11 cellular contexts compared by ENCODE assay signal in genomic region chr15:30173041-30173608, GRCh38. TPM values are rescaled to one million over a fixed set of nuclear protein-coding genes. Genes with fewer than 3 reads are reported as not detected.
A peak's percentile ranks its signal among the peaks of the same experiment; 100 is the strongest.
DNase-seq lines count a peak whose midpoint lies in the region; ATAC-seq and TF ChIP-seq lines count a peak whose summit lies in the region.
"Not testable (repeated sequence)": the region's sequence is repeated elsewhere in the genome, so short reads cannot be mapped to it uniquely, and the experiment has no call there.
"Had no signal": no experiment of that assay in that cellular context is flagged by ENCODE, and none has a peak within 500 bp of the region (broad histone marks: within the 10 kb centered on the region; RNA-seq: fewer than 3 reads in every experiment).

No MANE protein-coding gene starts in this region.

- H3K9me3 Mint-ChIP-seq in CD14-positive monocyte, endodermal cell: not testable (repeated sequence)

- not testable (repeated sequence) for H2AK5ac ChIP-seq in mesenchymal stem cell (ENCODE audit: low read length, severe bottlenecking)

- not testable (repeated sequence) for H2BK5ac ChIP-seq in mesenchymal stem cell (ENCODE audit: low read depth, low read length, poor library complexity, severe bottlenecking)

- H3K4ac ChIP-seq in mesenchymal stem cell (ENCODE audit: low read depth in 1 of 2, low read length in 2 of 2) = not testable (repeated sequence)

- H3K4me3 ChIP-seq in endodermal cell (ENCODE audit: low read length); mesenchymal stem cell (ENCODE audit: insufficient read depth in 1 of 2, low read depth in 1 of 2, low read length in 2 of 2): not testable (repeated sequence)

- not testable (repeated sequence) for H2AFZ ChIP-seq in mesenchymal stem cell (ENCODE audit: low read depth, low read length)

- not testable (repeated sequence) for H2BK15ac ChIP-seq in mesenchymal stem cell (ENCODE audit: low read depth, poor library complexity, severe bottlenecking)

- H3K79me1 ChIP-seq in mesenchymal stem cell (replicated peaks; ENCODE audit: low read length, poor library complexity, severe bottlenecking) = not testable (repeated sequence)

- not testable (repeated sequence) for H3K27me3 ChIP-seq in endodermal cell (ENCODE audit: control insufficient read depth, insufficient read depth, low read length, poor library complexity, severe bottlenecking); mesenchymal stem cell (ENCODE audit: control insufficient read depth in 1 of 2, insufficient read depth in 1 of 2, low read length in 2 of 2)

- DNase-seq in CD14-positive monocyte (ENCODE audit: low spot score) = peak; percentile 49
- peak; percentile 32 for DNase-seq in T-helper 22 cell (ENCODE audit: low read depth)
- peak; percentile 56 for DNase-seq in activated T-helper 1 cell treated with anti-CD3 and anti-CD28 coated beads, Interleukin-2, amount 50 U/mL, for 16 hours (ENCODE audit: low read depth in 1 of 2, low spot score in 1 of 2)
- peak; percentile 41 for DNase-seq in endodermal cell
- peak; percentile 5 for DNase-seq in mesenchymal stem cell
- DNase-seq in stimulated activated CD4-positive, alpha-beta T cell treated with anti-CD3 and anti-CD28 coated beads, Interleukin-2, amount 100 ng/mL, for 48 hours = peak; percentile 79 to 86

- not testable (repeated sequence) for H3K27ac ChIP-seq in endodermal cell (ENCODE audit: low read depth, low read length); mesenchymal stem cell (ENCODE audit: low read length, poor library complexity, severe bottlenecking)

- H3K23ac ChIP-seq in mesenchymal stem cell (ENCODE audit: low read length in 2 of 2) = not testable (repeated sequence)

- H3K9ac ChIP-seq in endodermal cell (ENCODE audit: extremely low read depth, low read length, poor library complexity, severe bottlenecking); mesenchymal stem cell (ENCODE audit: low read length): not testable (repeated sequence)

- peak overlapping the region; percentile 65 for H4K91ac ChIP-seq in mesenchymal stem cell (ENCODE audit: low read length)

- H3K4me3 Mint-ChIP-seq in CD14-positive monocyte, endodermal cell: not testable (repeated sequence)

- not testable (repeated sequence) for H3K4me2 ChIP-seq in mesenchymal stem cell (ENCODE audit: low read length, poor library complexity, severe bottlenecking)

- not testable (repeated sequence) for H3K9me3 ChIP-seq in endodermal cell (ENCODE audit: control insufficient read depth, low read length); mesenchymal stem cell (ENCODE audit: control insufficient read depth, low read length)

- not testable (repeated sequence) for H2BK120ac ChIP-seq in mesenchymal stem cell (ENCODE audit: low read depth, low read length)

- H3K18ac ChIP-seq in mesenchymal stem cell (ENCODE audit: low read depth in 1 of 2, low read length in 2 of 2) = peak overlapping the region in 1 of 2 experiments; percentile 2

- H3K4me1 Mint-ChIP-seq in CD14-positive monocyte, endodermal cell: not testable (repeated sequence)

- TF ChIP-seq CTCF in CD14-positive monocyte (IDR thresholded peaks at IDR 0.05) = not testable (repeated sequence)
- TF ChIP-seq CTCF in endodermal cell (conservative IDR thresholded peaks at IDR 0.05) = peak; percentile 62

- H3K36me3 ChIP-seq in endodermal cell (ENCODE audit: control insufficient read depth, insufficient read depth, low read length); mesenchymal stem cell (ENCODE audit: control insufficient read depth in 1 of 2, insufficient read depth in 2 of 2, low read depth in 1 of 2, low read length in 2 of 2): not testable (repeated sequence)

- H3K14ac ChIP-seq in mesenchymal stem cell (ENCODE audit: low read length in 2 of 2) = not testable (repeated sequence)

- H3K27me3 Mint-ChIP-seq in CD14-positive monocyte (ENCODE audit: low read depth in 3 of 3); endodermal cell (ENCODE audit: insufficient read depth): not testable (repeated sequence)

- not testable (repeated sequence) for H3K36me3 Mint-ChIP-seq in CD14-positive monocyte; endodermal cell (ENCODE audit: low read depth)

- ATAC-seq in GM19467 (IDR thresholded peaks at IDR 0.05; ENCODE audit: unreplicated experiment) (peak; percentile 75), HG03442 (IDR thresholded peaks at IDR 0.05; ENCODE audit: unreplicated experiment) (peak; percentile 70)

- intact Hi-C loops in CD14-positive monocyte (cut with micrococcal nuclease) = not testable (repeated sequence)

- H3K27ac Mint-ChIP-seq in CD14-positive monocyte, endodermal cell: not testable (repeated sequence)

- WGBS in endodermal cell (ENCODE audit: insufficient coverage in 1 of 2, insufficient read length in 1 of 2), 2 experiments = no CpG with 5 or more reads among the region's 11 CpGs
- no CpG with 5 or more reads among the region's 11 CpGs for WGBS in mesenchymal stem cell

- not testable (repeated sequence) for H3K4me1 ChIP-seq in endodermal cell (ENCODE audit: control insufficient read depth, insufficient read depth, low read length); mesenchymal stem cell (ENCODE audit: control insufficient read depth, insufficient read depth, low read depth, low read length)

- H4K8ac ChIP-seq in mesenchymal stem cell (ENCODE audit: low read length) = not testable (repeated sequence)

- H2BK12ac ChIP-seq in mesenchymal stem cell (ENCODE audit: low read length in 2 of 2) = peak overlapping the region in 1 of 2 experiments; percentile 11

RNA-seq across cellular contexts. Expression of gene GOLGA8T, which starts 38.3 kb away (rescaled TPM):
- not detected for polyA plus RNA-seq in CD14-positive monocyte
- total RNA-seq in endodermal cell = under 1 TPM; 0.20 to 0.58 TPM
- polyA plus RNA-seq in endodermal cell (2013, experiment 1 of 2) = 0.68 TPM
- polyA plus RNA-seq in endodermal cell (2013, experiment 2 of 2) = 0.50 TPM
- 0.04 TPM for polyA plus RNA-seq in mesenchymal stem cell (2013, experiment 1 of 2)
- polyA plus RNA-seq in mesenchymal stem cell (2013, experiment 2 of 2) = not detected
- total RNA-seq: mesenteric fat pad, PC-9 had no signal
- polyA plus RNA-seq: AG04450 had no signal

Comparison
In these comparisons a context has a peak if more than half of its experiments do, and no peak if none do; other contexts are left out.
1. DNase-seq: peak in every context shown above with its lines; median percentile 82 in stimulated activated CD4-positive, alpha-beta T cell treated with anti-CD3 and anti-CD28 coated beads, Interleukin-2, amount 100 ng/mL, for 48 hours; 56 in activated T-helper 1 cell treated with anti-CD3 and anti-CD28 coated beads, Interleukin-2, amount 50 U/mL, for 16 hours; 49 in CD14-positive monocyte; 41 in endodermal cell; 32 in T-helper 22 cell; 5 in mesenchymal stem cell.